Comparison of ENCODE assay signal across 12 cellular contexts in genomic region chr15:32834156-32834555, GRCh38.
DNase-seq lines count a peak whose midpoint lies in the region; ATAC-seq, FAIRE-seq and TF ChIP-seq lines count a peak whose summit lies in the region.
"Had no signal": no experiment of that assay in that cellular context is flagged by ENCODE, and none has a peak within 500 bp of the region (broad histone marks: within the 10 kb centered on the region; RNA-seq: fewer than 3 reads in every experiment).

No MANE protein-coding gene starts in this region.

- H3K4me1 ChIP-seq in foreskin keratinocyte, result no peaks in the 10 kb centered on the region
- no peaks in the 10 kb centered on the region for H3K4me1 ChIP-seq in esophagus squamous epithelium

- no peaks in the 10 kb centered on the region for H3K9me3 ChIP-seq in esophagus squamous epithelium

- DNase-seq in GM12891 (ENCODE audit: insufficient read length, low spot score) (peak; percentile 11), SKM-1 treated with dmso at 0.1 percent for 144 hours (lab: John Stamatoyannopoulos, UW; ENCODE audit: unreplicated experiment) (peak; percentile 73), foreskin keratinocyte (no peak), esophagus squamous epithelium (lab: John Stamatoyannopoulos, UW) (no peak)
- no peak for DNase-seq in stimulated activated CD4-positive, alpha-beta T cell treated with anti-CD3 and anti-CD28 coated beads, Interleukin-12 subunit alpha, Interleukin-12 subunit beta, amount 100 ng/mL, for 4 hours
- DNase-seq: brain microvascular endothelial cell; CD8-positive, alpha-beta memory T cell; KG1 had no signal

- FAIRE-seq in GM12891 (lab: Jason Lieb, UNC), result peak; percentile 71

- intact Hi-C loops in esophagus squamous epithelium (cut with DNase I), result no loop called here

- TF ChIP-seq CTCF in foreskin keratinocyte (conservative IDR thresholded peaks at IDR 0.05) (no peak), esophagus squamous epithelium (IDR thresholded peaks at IDR 0.05) (no peak)

- WGBS in esophagus squamous epithelium, 2 donors, result 42 to 56% methylated on average over 1 of the region's 1 CpG

- no peak for TF ChIP-seq POLR2A in GM12891 (IDR thresholded peaks at IDR 0.05; ENCODE audit: low read depth, low read length)
- TF ChIP-seq POLR2A in esophagus squamous epithelium (IDR thresholded peaks at IDR 0.05), result no peak

- ATAC-seq in GM21360 (IDR thresholded peaks at IDR 0.05; ENCODE audit: unreplicated experiment), result peak; percentile 71
- peak; percentile 77 for ATAC-seq in HG03196 (IDR thresholded peaks at IDR 0.05; ENCODE audit: unreplicated experiment)
- ATAC-seq in foreskin keratinocyte, result no peak
- ATAC-seq in activated CD4-positive, CD25-positive, alpha-beta regulatory T cell treated with anti-CD3 and anti-CD28 coated beads, Interleukin-2, amount 50 U/mL, for 24 hours, result no peak

- H3K27ac ChIP-seq in foreskin keratinocyte, result no peak overlapping the region
- no peak overlapping the region for H3K27ac ChIP-seq in esophagus squamous epithelium

- H3K27me3 ChIP-seq in foreskin keratinocyte (no peaks in the 10 kb centered on the region), esophagus squamous epithelium (no peaks in the 10 kb centered on the region)
- H3K27me3 ChIP-seq: brain microvascular endothelial cell had no signal

- no peaks in the 10 kb centered on the region for H3K36me3 ChIP-seq in esophagus squamous epithelium
- H3K36me3 ChIP-seq: brain microvascular endothelial cell had no signal

- H3K4me3 ChIP-seq in esophagus squamous epithelium, result no peak overlapping the region
- H3K4me3 ChIP-seq: skin epidermis had no signal

TF ChIP-seq in GM12891, 5 proteins besides CTCF, POLR2A, EP300 and RAD21:
- TF ChIP-seq PAX5 (IDR thresholded peaks at IDR 0.05; ENCODE audit: insufficient read depth, low read length, severe bottlenecking), result no peak
- TF ChIP-seq TAF1 (IDR thresholded peaks at IDR 0.05; ENCODE audit: low read depth, low read length), result no peak
- peak; percentile 36 for TF ChIP-seq SPI1 (IDR thresholded peaks at IDR 0.05; ENCODE audit: low read depth, low read length)
- no peak for TF ChIP-seq POU2F2 (IDR thresholded peaks at IDR 0.05; ENCODE audit: low read depth, low read length)
- TF ChIP-seq POLR2AphosphoS5 (IDR thresholded peaks at IDR 0.05; ENCODE audit: low read depth, low read length), result no peak

Comparison
In these comparisons a context has a peak if more than half of its experiments do, and no peak if none do; other contexts are left out.
1. DNase-seq: peak in GM12891 (single experiment) and SKM-1 treated with dmso at 0.1 percent for 144 hours (single experiment); none in foreskin keratinocyte (0 of 2), stimulated activated CD4-positive, alpha-beta T cell treated with anti-CD3 and anti-CD28 coated beads, Interleukin-12 subunit alpha, Interleukin-12 subunit beta, amount 100 ng/mL, for 4 hours (single experiment) and esophagus squamous epithelium (single experiment).
2. ATAC-seq: peak in GM21360 (single experiment) and HG03196 (single experiment); none in foreskin keratinocyte (single experiment) and activated CD4-positive, CD25-positive, alpha-beta regulatory T cell treated with anti-CD3 and anti-CD28 coated beads, Interleukin-2, amount 50 U/mL, for 24 hours (0 of 2).